Comparison of ENCODE assay signal across 20 cellular contexts in the genomic region with DNA sequence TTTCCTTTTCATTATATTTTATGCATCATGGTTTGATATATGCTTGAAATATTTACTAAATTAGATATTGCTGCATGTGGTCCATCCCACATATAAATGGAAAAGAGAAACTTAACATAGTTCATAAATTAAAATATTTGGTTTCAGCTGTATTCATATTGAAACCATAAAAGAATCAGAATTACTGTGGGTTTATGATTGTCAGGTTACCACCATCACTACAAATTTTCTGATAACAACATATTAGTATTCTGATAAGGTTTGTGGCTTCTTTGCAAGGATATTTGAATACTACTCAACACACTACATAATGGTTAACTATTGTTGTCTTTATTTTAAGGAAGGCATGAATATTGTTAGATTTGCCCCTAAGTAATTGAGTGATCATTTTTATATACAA.
DNase-seq lines count a peak whose midpoint lies in the region; ATAC-seq and TF ChIP-seq lines count a peak whose summit lies in the region.
"Had no signal": no experiment of that assay in that cellular context is flagged by ENCODE, and none has a peak within 500 bp of the region (broad histone marks: within the 10 kb centered on the region; RNA-seq: fewer than 3 reads in every experiment).

No MANE protein-coding gene starts in this region.

- H3K36me3 Mint-ChIP-seq in natural killer cell treated with Interleukin-12 subunit alpha and Interleukin-12 subunit beta and Interleukin-15 and Interleukin-18, amount 100 ng/mL, for 72 hours: no peaks in the 10 kb centered on the region
- H3K36me3 Mint-ChIP-seq in natural killer cell: no peaks in the 10 kb centered on the region
- no peaks in the 10 kb centered on the region for H3K36me3 Mint-ChIP-seq in stimulated activated effector memory CD8-positive, alpha-beta T cell treated with anti-CD3 and anti-CD28 coated beads, Interleukin-12 subunit alpha, Interleukin-12 subunit beta, amount 100 ng/mL, for 72 hours

- H3K4me1 ChIP-seq in transverse colon: no peaks in the 10 kb centered on the region
- H3K4me1 ChIP-seq: A549 had no signal

- no peak overlapping the region for H3K4me3 ChIP-seq in transverse colon
- H3K4me3 ChIP-seq: A549; BLaER1 treated with 17β-estradiol and CSF1 and Interleukin-3, amounts not matched to agents 10 nM and 100 nM; heart left ventricle had no signal

- in situ Hi-C loops in transverse colon (cut with MboI; ENCODE audit: low pct_ligation_motif_present in 1 of 4, low pct_unique_long_range_greater_than_20kb in 1 of 4, low sequenced_read_pairs in 3 of 4): no loop called here

- H3K4me3 Mint-ChIP-seq in natural killer cell treated with Interleukin-12 subunit alpha and Interleukin-12 subunit beta and Interleukin-15 and Interleukin-18, amount 100 ng/mL, for 72 hours: peak overlapping the region; percentile 33
- no peak overlapping the region for H3K4me3 Mint-ChIP-seq in natural killer cell
- H3K4me3 Mint-ChIP-seq in stimulated activated effector memory CD8-positive, alpha-beta T cell treated with anti-CD3 and anti-CD28 coated beads, Interleukin-12 subunit alpha, Interleukin-12 subunit beta, amount 100 ng/mL, for 72 hours: no peak overlapping the region
- H3K4me3 Mint-ChIP-seq: activated naive CD4-positive, alpha-beta T cell treated with anti-CD3 and anti-CD28 coated beads, Interleukin-2, amount 10 ng/mL, durations not matched to agents 7 days and 5 days had no signal

- ATAC-seq in natural killer cell treated with Interleukin-12 subunit alpha and Interleukin-12 subunit beta and Interleukin-15 and Interleukin-18, amount 100 ng/mL, for 72 hours: peak in 1 of 2 donors; percentile 8
- no peak for ATAC-seq in natural killer cell
- peak; percentile 33 for ATAC-seq in HG02642 (IDR thresholded peaks at IDR 0.05; ENCODE audit: poor library complexity, unreplicated experiment)
- ATAC-seq in HG03175 (IDR thresholded peaks at IDR 0.05; ENCODE audit: unreplicated experiment): peak; percentile 71
- ATAC-seq in stimulated activated effector memory CD8-positive, alpha-beta T cell treated with anti-CD3 and anti-CD28 coated beads, Interleukin-12 subunit alpha, Interleukin-12 subunit beta, amount 100 ng/mL, for 72 hours: peak; percentile 26
- ATAC-seq in GM21737 (IDR thresholded peaks at IDR 0.05; ENCODE audit: unreplicated experiment): no peak
- ATAC-seq: A549, heart left ventricle had no signal

- TF ChIP-seq CTCF in natural killer cell (IDR thresholded peaks at IDR 0.05) (no peak), transverse colon (IDR thresholded peaks at IDR 0.05) (no peak)

- no peak overlapping the region for H3K27ac ChIP-seq in transverse colon
- H3K27ac ChIP-seq: A549; BLaER1 treated with 17β-estradiol and CSF1 and Interleukin-3, amounts not matched to agents 10 nM and 100 nM; heart left ventricle had no signal

- H3K27me3 ChIP-seq in transverse colon: no peaks in the 10 kb centered on the region
- H3K27me3 ChIP-seq: BLaER1 treated with 17β-estradiol and CSF1 and Interleukin-3, amounts not matched to agents 10 nM and 100 nM; heart left ventricle had no signal

- peaks cover 34 to 43% of the 10 kb centered on the region in 2 donors for H3K4me1 Mint-ChIP-seq in natural killer cell treated with Interleukin-12 subunit alpha and Interleukin-12 subunit beta and Interleukin-15 and Interleukin-18, amount 100 ng/mL, for 72 hours (ENCODE audit: low read depth in 2 of 2)
- H3K4me1 Mint-ChIP-seq in natural killer cell: peaks cover 31 to 38% of the 10 kb centered on the region in 2 donors
- peaks cover 7% of the 10 kb centered on the region for H3K4me1 Mint-ChIP-seq in stimulated activated effector memory CD8-positive, alpha-beta T cell treated with anti-CD3 and anti-CD28 coated beads, Interleukin-12 subunit alpha, Interleukin-12 subunit beta, amount 100 ng/mL, for 72 hours

- TF ChIP-seq EP300 in transverse colon (IDR thresholded peaks at IDR 0.05; ENCODE audit: low read depth): no peak

- H3K9me3 Mint-ChIP-seq in natural killer cell treated with Interleukin-12 subunit alpha and Interleukin-12 subunit beta and Interleukin-15 and Interleukin-18, amount 100 ng/mL, for 72 hours: no peaks in the 10 kb centered on the region
- no peaks in the 10 kb centered on the region for H3K9me3 Mint-ChIP-seq in natural killer cell
- H3K9me3 Mint-ChIP-seq in stimulated activated effector memory CD8-positive, alpha-beta T cell treated with anti-CD3 and anti-CD28 coated beads, Interleukin-12 subunit alpha, Interleukin-12 subunit beta, amount 100 ng/mL, for 72 hours: peaks cover 3% of the 10 kb centered on the region
- H3K9me3 Mint-ChIP-seq: activated naive CD4-positive, alpha-beta T cell treated with anti-CD3 and anti-CD28 coated beads, Interleukin-2, amount 10 ng/mL, durations not matched to agents 7 days and 5 days had no signal

- intact Hi-C loops in natural killer cell (cut with micrococcal nuclease): no loop called here
- intact Hi-C loops in transverse colon (cut with DNase I; ENCODE audit: low total_unique reads): no loop called here

- H3K27ac Mint-ChIP-seq in natural killer cell treated with Interleukin-12 subunit alpha and Interleukin-12 subunit beta and Interleukin-15 and Interleukin-18, amount 100 ng/mL, for 72 hours: no peak overlapping the region
- no peak overlapping the region for H3K27ac Mint-ChIP-seq in natural killer cell
- H3K27ac Mint-ChIP-seq in stimulated activated effector memory CD8-positive, alpha-beta T cell treated with anti-CD3 and anti-CD28 coated beads, Interleukin-12 subunit alpha, Interleukin-12 subunit beta, amount 100 ng/mL, for 72 hours: no peak overlapping the region
- H3K27ac Mint-ChIP-seq: activated naive CD4-positive, alpha-beta T cell treated with anti-CD3 and anti-CD28 coated beads, Interleukin-2, amount 10 ng/mL, durations not matched to agents 7 days and 5 days had no signal

- no peaks in the 10 kb centered on the region for H3K9me3 ChIP-seq in transverse colon
- H3K9me3 ChIP-seq: A549, heart left ventricle had no signal

- no peak for DNase-seq in natural killer cell treated with Interleukin-12 subunit alpha and Interleukin-12 subunit beta and Interleukin-15 and Interleukin-18, amount 100 ng/mL, for 72 hours (ENCODE audit: low spot score)
- no peak for DNase-seq in natural killer cell
- DNase-seq in stimulated activated effector memory CD8-positive, alpha-beta T cell treated with anti-CD3 and anti-CD28 coated beads, Interleukin-12 subunit alpha, Interleukin-12 subunit beta, amount 100 ng/mL, for 72 hours (ENCODE audit: low spot score in 2 of 2): no peak
- no peak for DNase-seq in KG1 (lab: John Stamatoyannopoulos, UW)
- DNase-seq in transverse colon: no peak
- DNase-seq: activated CD4-positive, alpha-beta T cell treated with anti-CD3 and anti-CD28 coated beads, Interleukin-2, amount 50 U/mL, for 1 hour; activated naive CD4-positive, alpha-beta T cell treated with anti-CD3 and anti-CD28 coated beads, Interleukin-2, amount 10 ng/mL, durations not matched to agents 7 days and 5 days; heart left ventricle; IMR-90; NCI-H1930; NCI-H446 treated with DMSO at 0.1 percent for 48 hours; nucleus accumbens; stimulated activated naive B cell treated with anti-CD40 and anti-IgM and Interleukin-4, amounts not matched to agents 10 μg/mL and 1 μg/mL and 100 μg/mL, for 72 hours; SW 1271; trophoblast cell had no signal

- no peaks in the 10 kb centered on the region for H3K27me3 Mint-ChIP-seq in natural killer cell treated with Interleukin-12 subunit alpha and Interleukin-12 subunit beta and Interleukin-15 and Interleukin-18, amount 100 ng/mL, for 72 hours
- no peaks in the 10 kb centered on the region for H3K27me3 Mint-ChIP-seq in natural killer cell (ENCODE audit: low read depth in 2 of 2)
- H3K27me3 Mint-ChIP-seq: activated naive CD4-positive, alpha-beta T cell treated with anti-CD3 and anti-CD28 coated beads, Interleukin-2, amount 10 ng/mL, durations not matched to agents 7 days and 5 days; stimulated activated naive B cell treated with anti-CD40 and anti-IgM and Interleukin-4, amounts not matched to agents 10 μg/mL and 1 μg/mL and 100 μg/mL, for 72 hours had no signal

- no peak for TF ChIP-seq POLR2A in transverse colon (IDR thresholded peaks at IDR 0.05)

- no peaks in the 10 kb centered on the region for H3K36me3 ChIP-seq in transverse colon
- H3K36me3 ChIP-seq: BLaER1 treated with 17β-estradiol and CSF1 and Interleukin-3, amounts not matched to agents 10 nM and 100 nM; heart left ventricle had no signal

Comparison
In these comparisons a context has a peak if more than half of its experiments do, and no peak if none do; other contexts are left out.
1. ATAC-seq: peak in HG02642 (single experiment), HG03175 (single experiment) and stimulated activated effector memory CD8-positive, alpha-beta T cell treated with anti-CD3 and anti-CD28 coated beads, Interleukin-12 subunit alpha, Interleukin-12 subunit beta, amount 100 ng/mL, for 72 hours (single experiment); none in natural killer cell (0 of 3) and GM21737 (single experiment).